In the genomic region with DNA sequence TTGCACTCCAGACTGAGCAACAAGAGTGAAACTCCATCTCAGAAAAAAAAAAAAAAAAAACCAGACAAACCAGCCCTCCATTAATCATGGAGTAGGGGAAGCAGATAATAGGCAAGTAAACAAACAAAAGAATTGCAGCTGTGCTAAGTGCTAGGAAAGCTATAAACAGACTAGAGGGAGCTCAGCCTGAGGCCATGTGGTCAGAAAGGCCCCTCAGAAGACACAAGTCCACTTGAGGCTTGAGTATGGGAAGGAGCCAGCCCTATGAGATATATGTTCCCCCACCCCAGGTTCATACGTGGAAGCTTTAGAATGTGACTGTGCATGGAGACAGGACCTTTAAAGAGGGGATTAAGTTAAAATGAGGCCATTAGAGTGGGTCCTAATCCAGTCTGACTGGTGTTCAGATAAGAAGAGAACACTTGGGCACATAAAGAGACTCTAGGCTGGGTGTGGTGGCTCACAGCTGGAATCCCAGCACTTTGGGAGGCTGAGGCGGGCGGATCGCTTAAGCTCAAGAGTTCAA, we compare ENCODE assay signal across 1 cellular context.
TF ChIP-seq lines count a peak whose summit lies in the region.

No MANE protein-coding gene starts in this region.

TF ChIP-seq in endothelial cell of umbilical vein, 7 proteins besides CTCF, POLR2A, EP300 and RAD21 (continued from another document):
- TF ChIP-seq, protein P1, sequence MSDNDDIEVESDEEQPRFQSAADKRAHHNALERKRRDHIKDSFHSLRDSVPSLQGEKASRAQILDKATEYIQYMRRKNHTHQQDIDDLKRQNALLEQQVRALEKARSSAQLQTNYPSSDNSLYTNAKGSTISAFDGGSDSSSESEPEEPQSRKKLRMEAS (IDR thresholded peaks at IDR 0.05; ENCODE audit: insufficient read depth, insufficient read length), result no peak
- TF ChIP-seq FOS (IDR thresholded peaks at IDR 0.05; ENCODE audit: borderline replicate concordance, insufficient read depth, low read length), result no peak
TF ChIP-seq in endothelial cell of umbilical vein: peak in this region for 0.
